Comparison of ENCODE assay signal across 8 cellular contexts in genomic region chr4:2930821-2931764, GRCh38. TPM values are rescaled to one million over a fixed set of nuclear protein-coding genes. Genes with fewer than 3 reads are reported as not detected.
DNase-seq lines count a peak whose midpoint lies in the region; ATAC-seq, FAIRE-seq and TF ChIP-seq lines count a peak whose summit lies in the region.

No MANE protein-coding gene starts in this region.

- TF ChIP-seq EP300 in K562 (IDR thresholded peaks at IDR 0.05; ENCODE audit: low read length): no peak

- BruUV-seq in K562 (replicated peaks; lab: Mats Ljungman, UMichigan): no TSS peak

- POLR2A ChIA-PET in AG04450 (lab: Yijun Ruan, JAX) (interaction anchor here (0.6 kb wide), 1 partner anchor 88 kb away, joined by 3 read pairs; no protein-coding TSS in a partner anchor), K562 (lab: Yijun Ruan, JAX) (interaction anchor here (0.6 to 0.7 kb wide), 2 partner anchors 26 to 747 kb away, joined by 4 read pairs; no protein-coding TSS in a partner anchor)

- peak overlapping the region in 1 of 2 experiments; percentile 26; a peak in 1 of 4 replicates for H3K9ac ChIP-seq in K562 (ENCODE audit: insufficient read depth in 1 of 2, low read depth in 2 of 2, low read length in 2 of 2)

- DNase-seq in AG04450 (ENCODE audit: low read depth, low spot score): no peak
- DNase-seq in HFFc6: no peak
- no peak for DNase-seq in K562 (ENCODE audit: extremely low read depth in 1 of 4, low spot score in 3 of 4)
- DNase-seq in mucosa of descending colon: peak; percentile 40 to 73 (median 63)
- DNase-seq in OCI-M1 (lab: John Stamatoyannopoulos, UW): no peak
- DNase-seq in stimulated activated CD8-positive, alpha-beta memory T cell treated with anti-CD3 and anti-CD28 coated beads, Interleukin-4, amount 100 ng/mL, for 48 hours: no peak
- no peak for DNase-seq in MV-4-11 (lab: John Stamatoyannopoulos, UW)

- H4K20me1 ChIP-seq in K562 (replicated peaks; ENCODE audit: control insufficient read depth, insufficient read depth, low read length): 0 out of 2 replicates have a peak, but pooled peaks cover 9% of the 10 kb centered on the region

- WGBS in K562 (ENCODE audit: insufficient coverage, low coverage, missing lambda C conversion rate): 96% methylated on average over 28 of the region's 44 CpGs

- TF ChIP-seq CTCF in AG04450 (IDR thresholded peaks at IDR 0.05; ENCODE audit: low read depth, low read length): peak; percentile 18; the same call in 1 of the 2 replicates
- TF ChIP-seq CTCF in HFFc6 (IDR thresholded peaks at IDR 0.05): peak; percentile 58
- TF ChIP-seq CTCF in K562 (IDR thresholded peaks at IDR 0.05 in 2 of 3, conservative IDR thresholded peaks at IDR 0.05 in 1 of 3; ENCODE audit: insufficient read depth in 2 of 3, low read depth in 1 of 3, low read length in 3 of 3): no peak
- no peak for TF ChIP-seq CTCF in mucosa of descending colon (IDR thresholded peaks at IDR 0.05)

- no peak overlapping the region for H3K4me3 Mint-ChIP-seq in HFFc6

- peaks cover 4% of the 10 kb centered on the region; the same call in 1 of the 2 replicates for H3K27me3 Mint-ChIP-seq in HFFc6 (ENCODE audit: insufficient read depth)

- H3K4me3 ChIP-seq in AG04450 (ENCODE audit: low read depth, low read length) (no peak overlapping the region), K562 (no peak overlapping the region), mucosa of descending colon (no peak overlapping the region)

- H3K79me2 ChIP-seq in K562 (ENCODE audit: control insufficient read depth, insufficient read depth, low read length): peaks cover 26% of the 10 kb centered on the region; the same call in 2 of the 3 replicates

- H3K4me2 ChIP-seq in K562 (ENCODE audit: insufficient read depth, low read length): no peak overlapping the region

- H3K9me1 ChIP-seq in K562 (ENCODE audit: control insufficient read depth, insufficient read depth, low read length): no peaks in the 10 kb centered on the region

- no peak for TF ChIP-seq RAD21 in K562 (CRISPR knock-in tag; conservative IDR thresholded peaks at IDR 0.05 in 1 of 2, IDR thresholded peaks at IDR 0.05 in 1 of 2)

- no peaks in the 10 kb centered on the region; the same call in 1 of the 2 replicates for H3K9me3 Mint-ChIP-seq in HFFc6

- H3K9me3 ChIP-seq in AG04450 (ENCODE audit: control insufficient read depth, insufficient read depth, low read length): no peaks in the 10 kb centered on the region; the same call in 1 of the 2 replicates
- H3K9me3 ChIP-seq in K562 (replicated peaks; ENCODE audit: control insufficient read depth, insufficient read depth, low read depth, low read length): no peaks in the 10 kb centered on the region
- no peaks in the 10 kb centered on the region for H3K9me3 ChIP-seq in mucosa of descending colon

- peaks cover 7 to 51% of the 10 kb centered on the region in 2 experiments; a peak in 4 of 5 replicates for H3K4me1 ChIP-seq in K562 (replicated peaks in 1 of 2; ENCODE audit: control insufficient read depth in 2 of 2, insufficient read depth in 2 of 2, low read length in 2 of 2)
- H3K4me1 ChIP-seq in mucosa of descending colon (ENCODE audit: low read depth): peaks cover 30% of the 10 kb centered on the region

- H3K27ac Mint-ChIP-seq in HFFc6: no peak overlapping the region

- in situ Hi-C loops in K562 (cut with MboI): no loop called here

- peaks cover 30% of the 10 kb centered on the region for H3K36me3 Mint-ChIP-seq in HFFc6 (ENCODE audit: low read depth)

- no peak overlapping the region for H2AFZ ChIP-seq in K562 (ENCODE audit: low read depth, low read length)

- H3K27me3 ChIP-seq in AG04450 (ENCODE audit: control insufficient read depth, insufficient read depth, low read length): no peaks in the 10 kb centered on the region
- H3K27me3 ChIP-seq in K562 (ENCODE audit: control insufficient read depth in 2 of 2, insufficient read depth in 2 of 2, low read length in 2 of 2): no peaks in the 10 kb centered on the region

- FAIRE-seq in K562 (lab: Jason Lieb, UNC): no peak

- ATAC-seq in K562 (no peak), mucosa of descending colon (peak; percentile 26), GM21576 (IDR thresholded peaks at IDR 0.05; ENCODE audit: unreplicated experiment) (no peak)

- H3K4me1 Mint-ChIP-seq in HFFc6 (ENCODE audit: low read depth): peaks cover 14% of the 10 kb centered on the region

- TF ChIP-seq POLR2A in K562 (conservative IDR thresholded peaks at IDR 0.05): no peak; the same call in 1 of the 2 replicates

- H3K36me3 ChIP-seq in K562 (ENCODE audit: control insufficient read depth, insufficient read depth, low read length) (peaks cover 64% of the 10 kb centered on the region; the same call in 2 of the 3 replicates), mucosa of descending colon (ENCODE audit: low read depth) (peaks cover 5% of the 10 kb centered on the region)

- intact Hi-C loops in K562 (cut with micrococcal nuclease): no loop called here
- intact Hi-C loops in mucosa of descending colon (cut with DNase I, micrococcal nuclease): loop anchor here (10.0 kb wide), 2 partner anchors 86 to 166 kb away; partner anchors contain the start of gene ADD1 (in 1 of the 2)

- H3K27ac ChIP-seq in AG04450 (ENCODE audit: low read depth, low read length) (no peak overlapping the region), K562 (ENCODE audit: extremely low read depth, low read depth, low read length) (no peak overlapping the region)

- CTCF ChIA-PET in AG04450 (lab: Charles Lee): no interaction called here
- CTCF ChIA-PET in K562 (lab: Yijun Ruan, JAX; ENCODE audit: low intra/inter-chr PET ratio): no interaction called here

TF ChIP-seq in K562, 482 proteins besides CTCF, POLR2A, EP300 and RAD21 (continues in another document):
- TF ChIP-seq POLR2G (IDR thresholded peaks at IDR 0.05; ENCODE audit: low read depth, low read length) (peak; percentile 70), ZBTB33 (CRISPR knock-in tag; IDR thresholded peaks at IDR 0.05) (peak; percentile 74; the same call in 1 of the 2 replicates)

RNA-seq across cellular contexts. Expression of gene NOP14, which starts 32.1 kb away (rescaled TPM):
- 11.2 and 11.5 TPM in 2 replicates for polyA plus RNA-seq in AG04450 (2011; rRNA removed)
- 11.6 and 11.8 TPM in 2 replicates for polyA minus RNA-seq in AG04450 (2011; rRNA and poly(A)+ RNA removed)
- 10 to 100 TPM; 34.8 to 39.4 (median 37.0) TPM for total RNA-seq in HFFc6 (2021; fragmentation: NEBNext Ultra II Directional; extraction: Animal tissue kit (Norgen Biotek cat#: 25700))
- 31.1 and 38.1 TPM in 2 replicates for total RNA-seq in K562 (2011; cell fraction: chromatin; rRNA removed; ENCODE audit: low replicate concordance)
- 16.3 and 18.0 TPM in 2 replicates for total RNA-seq in K562 (2011; cell fraction: nucleolus; rRNA removed)
- 15.6 and 17.2 TPM in 2 replicates for total RNA-seq in K562 (2011; cell fraction: nucleoplasm; rRNA removed)
- total RNA-seq in K562 (2014; rRNA removed): 50.9 and 56.1 TPM in 2 replicates
- total RNA-seq in K562 (2014; rRNA removed; fragmentation: Illumina TruSeq; extraction: Trizol): 53.8 and 55.0 TPM in 2 replicates
- total RNA-seq in K562 (2015; rRNA removed; fragmentation: Illumina TruSeq; extraction: Trizol): 61.1 and 61.7 TPM in 2 replicates
- 69.8 and 76.0 TPM in 2 replicates for total RNA-seq in K562 (2021)
- 13.4 and 15.2 TPM in 2 replicates for polyA plus RNA-seq in K562 (2011; rRNA removed)
- polyA plus RNA-seq in K562 (2011; cell fraction: cytosol; rRNA removed): 9.5 and 9.6 TPM in 2 replicates
- polyA plus RNA-seq in K562 (2011; cell fraction: nucleus; rRNA removed): 22.6 and 28.3 TPM in 2 replicates
- polyA plus RNA-seq in K562 (2012): 43.6 and 52.5 TPM in 2 replicates
- 62.1 and 62.4 TPM in 2 replicates for polyA plus RNA-seq in K562 (2014; fragmentation: Illumina TruSeq; extraction: Trizol)
- 10 to 100 TPM; 12.7 to 12.9 TPM for polyA plus RNA-seq in K562 (2014; fragmentation: Nextera tagmentation; extraction: Ambion mirVana)
- 30.1 and 33.3 TPM in 2 replicates for polyA plus RNA-seq in K562 (2014; rRNA removed)
- 32.6 and 36.6 TPM in 2 replicates for polyA minus RNA-seq in K562 (2011; rRNA and poly(A)+ RNA removed)
- polyA minus RNA-seq in K562 (2011; cell fraction: cytosol; rRNA and poly(A)+ RNA removed): 25.7 and 27.8 TPM in 2 replicates
- polyA minus RNA-seq in K562 (2011; cell fraction: nucleus; rRNA and poly(A)+ RNA removed): 11.3 and 11.9 TPM in 2 replicates
- 10 to 100 TPM; 18.2 to 23.8 (median 23.5) TPM for total RNA-seq in mucosa of descending colon

RNA-seq across cellular contexts. Expression of gene GRK4, which starts 32.3 kb away (rescaled TPM):
- polyA plus RNA-seq in AG04450 (2011; rRNA removed): 3.7 TPM in 2 replicates
- polyA minus RNA-seq in AG04450 (2011; rRNA and poly(A)+ RNA removed): 2.2 and 2.5 TPM in 2 replicates
- 1 to 10 TPM; 5.1 to 8.1 (median 6.7) TPM for total RNA-seq in HFFc6 (2021; fragmentation: NEBNext Ultra II Directional; extraction: Animal tissue kit (Norgen Biotek cat#: 25700))
- total RNA-seq in K562 (2011; cell fraction: chromatin; rRNA removed; ENCODE audit: low replicate concordance): 7.9 and 8.5 TPM in 2 replicates
- total RNA-seq in K562 (2011; cell fraction: nucleolus; rRNA removed): 6.2 and 7.8 TPM in 2 replicates
- total RNA-seq in K562 (2011; cell fraction: nucleoplasm; rRNA removed): 7.3 and 8.0 TPM in 2 replicates
- 2.5 and 3.1 TPM in 2 replicates for total RNA-seq in K562 (2014; rRNA removed)
- total RNA-seq in K562 (2014; rRNA removed; fragmentation: Illumina TruSeq; extraction: Trizol): 4.5 and 4.6 TPM in 2 replicates
- 3.3 and 3.6 TPM in 2 replicates for total RNA-seq in K562 (2015; rRNA removed; fragmentation: Illumina TruSeq; extraction: Trizol)
- 4.8 and 4.9 TPM in 2 replicates for total RNA-seq in K562 (2021)
- polyA plus RNA-seq in K562 (2011; rRNA removed): 3.3 and 4.0 TPM in 2 replicates
- 2.0 and 3.8 TPM in 2 replicates for polyA plus RNA-seq in K562 (2011; cell fraction: cytosol; rRNA removed)
- polyA plus RNA-seq in K562 (2011; cell fraction: nucleus; rRNA removed): 2.5 and 2.9 TPM in 2 replicates
- 3.1 and 3.7 TPM in 2 replicates for polyA plus RNA-seq in K562 (2012)
- polyA plus RNA-seq in K562 (2014; fragmentation: Illumina TruSeq; extraction: Trizol): 2.6 and 3.0 TPM in 2 replicates
- 1 to 10 TPM; 1.1 to 1.2 TPM for polyA plus RNA-seq in K562 (2014; fragmentation: Nextera tagmentation; extraction: Ambion mirVana)
- polyA plus RNA-seq in K562 (2014; rRNA removed): 2.6 and 2.9 TPM in 2 replicates
- 3.0 and 3.2 TPM in 2 replicates for polyA minus RNA-seq in K562 (2011; rRNA and poly(A)+ RNA removed)
- 2.3 and 2.4 TPM in 2 replicates for polyA minus RNA-seq in K562 (2011; cell fraction: cytosol; rRNA and poly(A)+ RNA removed)
- 1.9 and 3.2 TPM in 2 replicates for polyA minus RNA-seq in K562 (2011; cell fraction: nucleus; rRNA and poly(A)+ RNA removed)
- total RNA-seq in mucosa of descending colon: 1 to 10 TPM in 2 of 3 donors, under 1 TPM in 1; 0.87 to 8.9 (median 3.9) TPM

Comparison
In these comparisons a context has a peak if more than half of its experiments do, and no peak if none do; other contexts are left out.
1. DNase-seq: peak in mucosa of descending colon (3 of 3); none in AG04450 (single experiment), HFFc6 (single experiment), K562 (0 of 4), OCI-M1 (single experiment), stimulated activated CD8-positive, alpha-beta memory T cell treated with anti-CD3 and anti-CD28 coated beads, Interleukin-4, amount 100 ng/mL, for 48 hours (single experiment) and MV-4-11 (single experiment).
2. CTCF ChIP-seq: peak in AG04450 (single experiment) and HFFc6 (single experiment); none in K562 (0 of 3) and mucosa of descending colon (single experiment).